In genomic region chr15:29853211-29853987, GRCh38 we compare ENCODE assay signal across 29 cellular contexts. TPM values are rescaled to one million over a fixed set of nuclear protein-coding genes. Genes with fewer than 3 reads are reported as not detected.
"Had no signal": no experiment of that assay in that cellular context is flagged by ENCODE, and none has a peak within 500 bp of the region (broad histone marks: within the 10 kb centered on the region; RNA-seq: fewer than 3 reads in every experiment).

No MANE protein-coding gene starts in this region.

- H3K9me3 Mint-ChIP-seq: activated CD4-positive, alpha-beta T cell treated with anti-CD3 and anti-CD28 coated beads, Interleukin-2, amount 10 ng/mL, durations not matched to agents 7 days and 5 days; activated naive CD8-positive, alpha-beta T cell treated with anti-CD3 and anti-CD28 coated beads, Interleukin-2, amount 10 ng/mL, durations not matched to agents 7 days and 5 days; activated T-helper 2 cell treated with anti-CD3 and anti-CD28 coated beads, Interferon-gamma antibody, Interleukin-2, Interleukin-4, amounts not matched to agents 10 μg/mL and 5 μg/mL and 100 μg/mL, durations not matched to agents 14 hours and 24 hours and 36 hours; T-helper 2 cell treated with Interferon-gamma antibody and Interleukin-4, amounts not matched to agents 5 μg/mL and 100 μg/mL, for 36 hours had no signal

- H3K27ac Mint-ChIP-seq: activated CD4-positive, alpha-beta T cell treated with anti-CD3 and anti-CD28 coated beads for 36 hours; activated CD4-positive, alpha-beta T cell treated with anti-CD3 and anti-CD28 coated beads, Interleukin-2, amount 10 ng/mL, durations not matched to agents 7 days and 5 days; activated CD8-positive, alpha-beta T cell treated with anti-CD3 and anti-CD28 coated beads, Interleukin-2, amount 10 ng/mL, durations not matched to agents 7 days and 5 days; activated naive CD4-positive, alpha-beta T cell treated with anti-CD3 and anti-CD28 coated beads, Interleukin-2, amount 50 U/mL, for 24 hours; activated naive CD8-positive, alpha-beta T cell treated with anti-CD3 and anti-CD28 coated beads, Interleukin-2, amount 10 ng/mL, durations not matched to agents 7 days and 5 days; activated T-cell treated with anti-CD3 and anti-CD28 coated beads, Interleukin-2, amount 50 U/mL, for 24 hours; activated T-helper 2 cell treated with anti-CD3 and anti-CD28 coated beads, Interferon-gamma antibody, Interleukin-2, Interleukin-4, amounts not matched to agents 10 μg/mL and 5 μg/mL and 100 μg/mL, durations not matched to agents 14 hours and 24 hours and 36 hours; T-helper 2 cell treated with Interferon-gamma antibody and Interleukin-4, amounts not matched to agents 5 μg/mL and 100 μg/mL, for 36 hours; WTC11 had no signal

- H3K4me3 Mint-ChIP-seq: activated CD4-positive, alpha-beta T cell treated with anti-CD3 and anti-CD28 coated beads for 36 hours; activated CD4-positive, alpha-beta T cell treated with anti-CD3 and anti-CD28 coated beads, Interleukin-2, amount 10 ng/mL, durations not matched to agents 7 days and 5 days; activated CD8-positive, alpha-beta T cell treated with anti-CD3 and anti-CD28 coated beads, Interleukin-2, amount 10 ng/mL, durations not matched to agents 7 days and 5 days; activated naive CD4-positive, alpha-beta T cell treated with anti-CD3 and anti-CD28 coated beads, Interleukin-2, amount 50 U/mL, for 24 hours; activated naive CD8-positive, alpha-beta T cell treated with anti-CD3 and anti-CD28 coated beads, Interleukin-2, amount 10 ng/mL, durations not matched to agents 7 days and 5 days; activated T-cell treated with anti-CD3 and anti-CD28 coated beads, Interleukin-2, amount 50 U/mL, for 24 hours; T-helper 2 cell treated with Interferon-gamma antibody and Interleukin-4, amounts not matched to agents 5 μg/mL and 100 μg/mL, for 36 hours; WTC11 had no signal

- H3K27me3 ChIP-seq: ascending aorta, MG63, Peyer's patch had no signal

- H3K36me3 ChIP-seq: ascending aorta, MG63, Peyer's patch had no signal

- H3K27ac ChIP-seq: ascending aorta, Peyer's patch had no signal

- H3K9me3 ChIP-seq: ascending aorta, Peyer's patch had no signal

- H3K36me3 Mint-ChIP-seq: activated naive CD4-positive, alpha-beta T cell treated with anti-CD3 and anti-CD28 coated beads, Interleukin-2, amount 50 U/mL, for 24 hours; activated naive CD8-positive, alpha-beta T cell treated with anti-CD3 and anti-CD28 coated beads, Interleukin-2, amount 10 ng/mL, durations not matched to agents 7 days and 5 days; WTC11 had no signal

- H3K4me1 ChIP-seq: ascending aorta, Peyer's patch had no signal

- ATAC-seq: activated CD4-positive, alpha-beta T cell treated with anti-CD3 and anti-CD28 coated beads for 36 hours; activated CD4-positive, CD25-positive, alpha-beta regulatory T cell treated with anti-CD3 and anti-CD28 coated beads, Interleukin-2, amount 50 U/mL, for 24 hours; activated CD8-positive, alpha-beta T cell treated with anti-CD3 and anti-CD28 coated beads, Interleukin-2, amount 10 ng/mL, durations not matched to agents 7 days and 5 days; K562; Right ventricle myocardium inferior; WTC11 had no signal

- DNase-seq: activated CD4-positive, alpha-beta T cell treated with anti-CD3 and anti-CD28 coated beads for 36 hours; activated CD4-positive, alpha-beta T cell treated with anti-CD3 and anti-CD28 coated beads, Interleukin-2, amount 10 ng/mL, durations not matched to agents 7 days and 5 days; activated CD4-positive, alpha-beta T cell treated with anti-CD3 and anti-CD28 coated beads, Interleukin-2, amount 50 U/mL, for 48 hours; activated CD8-positive, alpha-beta T cell treated with anti-CD3 and anti-CD28 coated beads, Interleukin-2, amount 10 ng/mL, durations not matched to agents 7 days and 5 days; activated gamma-delta T cell; activated naive CD4-positive, alpha-beta T cell treated with Interleukin-2 at 50 U/mL for 16 hours; activated naive CD8-positive, alpha-beta T cell treated with anti-CD3 and anti-CD28 coated beads, Interleukin-2, amount 10 ng/mL, durations not matched to agents 7 days and 5 days; activated T-cell treated with anti-CD3 and anti-CD28 coated beads, Interleukin-2, amount 50 U/mL, for 24 hours; amygdala; cerebellar nuclear complex; MG63; NCI-H1048; NCI-H1436 treated with DMSO at 0.1 percent for 48 hours; NCI-H1694 treated with DMSO at 0.1 percent for 48 hours; NCI-H2029; NCI-H345; NCI-H524 treated with DMSO at 0.1 percent for 48 hours; Peyer's patch; RPMI8226; SIG-M5 had no signal

- H3K4me1 Mint-ChIP-seq: activated CD4-positive, alpha-beta T cell treated with anti-CD3 and anti-CD28 coated beads for 36 hours; activated CD4-positive, alpha-beta T cell treated with anti-CD3 and anti-CD28 coated beads, Interleukin-2, amount 10 ng/mL, durations not matched to agents 7 days and 5 days; activated naive CD4-positive, alpha-beta T cell treated with anti-CD3 and anti-CD28 coated beads, Interleukin-2, amount 50 U/mL, for 24 hours; activated naive CD8-positive, alpha-beta T cell treated with anti-CD3 and anti-CD28 coated beads, Interleukin-2, amount 10 ng/mL, durations not matched to agents 7 days and 5 days had no signal

- H3K4me3 ChIP-seq: ascending aorta, K562, MG63, Peyer's patch had no signal

RNA-seq across cellular contexts. Expression of gene TJP1, which starts 31.1 kb away (rescaled TPM):
- total RNA-seq: activated CD4-positive, alpha-beta T cell treated with anti-CD3 and anti-CD28 coated beads, Interleukin-2, amount 10 ng/mL, durations not matched to agents 7 days and 5 days; activated CD8-positive, alpha-beta T cell treated with anti-CD3 and anti-CD28 coated beads, Interleukin-2, amount 10 ng/mL, durations not matched to agents 7 days and 5 days; activated naive CD8-positive, alpha-beta T cell treated with anti-CD3 and anti-CD28 coated beads, Interleukin-2, amount 10 ng/mL, durations not matched to agents 7 days and 5 days; activated T-helper 2 cell treated with anti-CD3 and anti-CD28 coated beads, Interferon-gamma antibody, Interleukin-2, Interleukin-4, amounts not matched to agents 10 μg/mL and 5 μg/mL and 100 μg/mL, durations not matched to agents 14 hours and 24 hours and 36 hours; T-helper 1 cell treated with Interleukin-12 subunit alpha and Interleukin-12 subunit beta and Interleukin-4 antibody, amounts not matched to agents 30 ng/mL and 1 ng/mL, for 36 hours had no signal
